In the genomic region with DNA sequence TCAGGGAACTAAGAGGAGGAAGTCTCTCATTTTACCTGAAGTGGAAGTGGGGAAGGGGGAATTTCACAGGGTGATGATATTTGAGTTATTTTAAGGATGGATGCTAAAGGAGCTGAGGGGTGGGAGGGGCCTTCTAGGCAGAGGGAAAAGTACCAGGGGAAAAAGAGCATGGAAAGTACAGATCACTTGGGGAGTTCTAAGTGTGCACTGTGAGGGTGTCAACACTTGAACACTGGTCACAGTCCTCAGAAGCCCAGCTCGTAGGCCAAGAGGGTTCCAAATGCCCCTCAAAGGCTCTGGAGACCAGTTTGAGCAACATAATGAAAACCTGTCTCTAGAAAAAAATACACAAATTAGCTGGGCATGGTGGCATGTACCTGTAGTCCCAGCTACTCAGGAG, we compare ENCODE assay signal across 29 cellular contexts. TPM values are rescaled to one million over a fixed set of nuclear protein-coding genes. Genes with fewer than 3 reads are reported as not detected.
"Had no signal": no experiment of that assay in that cellular context is flagged by ENCODE, and none has a peak within 500 bp of the region (broad histone marks: within the 10 kb centered on the region; RNA-seq: fewer than 3 reads in every experiment).

No MANE protein-coding gene starts in this region.

- DNase-seq: activated B cell treated with CpG ODN at 0.5 μM for 24 hours; activated CD4-positive, alpha-beta memory T cell treated with anti-CD3 and anti-CD28 coated beads for 36 hours; activated CD4-positive, alpha-beta T cell treated with anti-CD3 and anti-CD28 coated beads for 4 hours; activated CD4-positive, alpha-beta T cell treated with anti-CD3 and anti-CD28 coated beads, Interleukin-2, amount 10 ng/mL, durations not matched to agents 24 days and 14 days; activated CD4-positive, alpha-beta T cell treated with anti-CD3 and anti-CD28 coated beads, Interleukin-2, amount 50 U/mL, for 1 hour; activated CD4-positive, alpha-beta T cell treated with anti-CD3 and anti-CD28 coated beads, Interleukin-2, amount 50 U/mL, for 4 hours; activated CD4-positive, CD25-positive, alpha-beta regulatory T cell treated with anti-CD3 and anti-CD28 coated beads, Interleukin-2, amount 50 U/mL, for 72 hours; activated CD8-positive, alpha-beta memory T cell treated with anti-CD3 and anti-CD28 coated beads, Interleukin-2, amount 50 U/mL, for 4 hours; activated CD8-positive, alpha-beta T cell treated with anti-CD3 and anti-CD28 coated beads for 36 hours; activated effector memory CD4-positive, alpha-beta T cell treated with anti-CD3 and anti-CD28 coated beads, Interleukin-2, amount 50 U/mL, for 16 hours; activated naive CD4-positive, alpha-beta T cell treated with anti-CD3 and anti-CD28 coated beads, Interleukin-2, amount 10 ng/mL, durations not matched to agents 7 days and 5 days; activated naive CD4-positive, alpha-beta T cell treated with Interleukin-2 at 50 U/mL for 16 hours; activated naive CD8-positive, alpha-beta T cell treated with anti-CD3 and anti-CD28 coated beads, Interleukin-2, amount 10 ng/mL, durations not matched to agents 7 days and 5 days; activated naive CD8-positive, alpha-beta T cell treated with anti-CD3 and anti-CD28 coated beads, Interleukin-2, amount 50 U/mL, for 24 hours; activated T-cell treated with anti-CD3 and anti-CD28 coated beads for 4 hours; activated T-cell treated with anti-CD3 and anti-CD28 coated beads, Interleukin-2, amount 50 U/mL, for 1 hour; activated T-cell treated with anti-CD3 and anti-CD28 coated beads, Interleukin-2, amount 50 U/mL, for 4 hours; activated T-cell treated with anti-CD3 and anti-CD28 coated beads, Interleukin-2, amount 50 U/mL, for 72 hours; amygdala; anterior cingulate cortex; caudate nucleus; cerebellar nuclear complex; T-helper 1 cell; T-helper 2 cell; T-helper 9 cell had no signal

- ATAC-seq: activated CD8-positive, alpha-beta T cell treated with anti-CD3 and anti-CD28 coated beads for 36 hours; activated naive CD8-positive, alpha-beta T cell treated with anti-CD3 and anti-CD28 coated beads, Interleukin-2, amount 50 U/mL, for 24 hours; activated T-cell treated with anti-CD3 and anti-CD28 coated beads, Interleukin-2, amount 50 U/mL, for 4 hours; activated T-cell treated with anti-CD3 and anti-CD28 coated beads, Interleukin-2, amount 50 U/mL, for 72 hours; activated T-helper 17 cell treated with anti-CD3 and anti-CD28 coated beads, Interleukin-2, amount 50 U/mL, for 72 hours had no signal

- H3K9me3 ChIP-seq: ascending aorta had no signal

- H3K4me3 ChIP-seq: ascending aorta, cardiac muscle cell had no signal

- H3K27ac ChIP-seq: ascending aorta, cardiac muscle cell, VCaP had no signal

- H3K36me3 ChIP-seq: ascending aorta, cardiac muscle cell had no signal

- H3K4me1 ChIP-seq: ascending aorta had no signal

- H3K27me3 ChIP-seq: ascending aorta, cardiac muscle cell had no signal

RNA-seq across cellular contexts. Expression of gene LAMP3, which starts 18.1 kb away (rescaled TPM):
- total RNA-seq: ascending aorta had no signal
- polyA plus RNA-seq: cardiac muscle cell had no signal
